In genomic region chr2:86807121-86807461, GRCh38 we compare ENCODE assay signal across 10 cellular contexts. TPM values are rescaled to one million over a fixed set of nuclear protein-coding genes. Genes with fewer than 3 reads are reported as not detected.
DNase-seq lines count a peak whose midpoint lies in the region; ATAC-seq and TF ChIP-seq lines count a peak whose summit lies in the region.
"Had no signal": no experiment of that assay in that cellular context is flagged by ENCODE, and none has a peak within 500 bp of the region (broad histone marks: within the 10 kb centered on the region; RNA-seq: fewer than 3 reads in every experiment).

No MANE protein-coding gene starts in this region.

- H3K27me3 Mint-ChIP-seq in IgD-negative memory B cell = peaks cover 20% of the 10 kb centered on the region
- H3K27me3 Mint-ChIP-seq in central memory CD8-positive, alpha-beta T cell = no peaks in the 10 kb centered on the region
- peaks cover 43 to 57% (median 43%) of the 10 kb centered on the region in 3 donors for H3K27me3 Mint-ChIP-seq in naive B cell

- H3K4me3 ChIP-seq in A673 (ENCODE audit: low read depth, low read length, poor library complexity, severe bottlenecking) = peak overlapping the region; percentile 47

- H3K36me3 Mint-ChIP-seq in IgD-negative memory B cell (no peaks in the 10 kb centered on the region), naive B cell (no peaks in the 10 kb centered on the region)
- H3K36me3 Mint-ChIP-seq in central memory CD8-positive, alpha-beta T cell (ENCODE audit: insufficient read depth) = peaks cover 18% of the 10 kb centered on the region

- BruUV-seq in A673 (replicated peaks; lab: Mats Ljungman, UMichigan) = no TSS peak

- no peaks in the 10 kb centered on the region for H3K36me3 ChIP-seq in A673 (ENCODE audit: insufficient read depth, low read length, poor library complexity, severe bottlenecking)

- H3K27ac Mint-ChIP-seq in IgD-negative memory B cell (peak overlapping the region in 1 of 3 donors; percentile 43), naive B cell (no peak overlapping the region)
- peak overlapping the region; percentile 93 for H3K27ac Mint-ChIP-seq in central memory CD8-positive, alpha-beta T cell (ENCODE audit: low read depth)

- H3K9me3 ChIP-seq in A673 (ENCODE audit: low read depth, low read length, poor library complexity, severe bottlenecking) = no peaks in the 10 kb centered on the region

- H3K4me1 ChIP-seq in A673 (ENCODE audit: insufficient read depth, low read length, poor library complexity, severe bottlenecking) = peaks cover 5% of the 10 kb centered on the region

- peaks cover 8 to 20% (median 14%) of the 10 kb centered on the region in 3 donors for H3K4me1 Mint-ChIP-seq in IgD-negative memory B cell
- peaks cover 64% of the 10 kb centered on the region for H3K4me1 Mint-ChIP-seq in central memory CD8-positive, alpha-beta T cell
- peaks cover 24 to 26% (median 24%) of the 10 kb centered on the region in 3 donors for H3K4me1 Mint-ChIP-seq in naive B cell

- DNase-seq in A673 (ENCODE audit: low spot score) (no peak), naive B cell (no peak), sciatic nerve (ENCODE audit: low spot score) (no peak), NCI-H2196 treated with DMSO at 0.1 percent for 48 hours (lab: John Stamatoyannopoulos, UW; ENCODE audit: unreplicated experiment) (no peak), posterior cingulate gyrus (no peak)
- DNase-seq in central memory CD8-positive, alpha-beta T cell (ENCODE audit: low spot score in 2 of 2) = no peak

- H3K4me3 Mint-ChIP-seq in IgD-negative memory B cell = peak overlapping the region; percentile 67 to 97 (median 93)
- H3K4me3 Mint-ChIP-seq in central memory CD8-positive, alpha-beta T cell = peak overlapping the region; percentile 87
- peak overlapping the region in 7 of 8 donors; percentile 80 to 95 (median 91) for H3K4me3 Mint-ChIP-seq in naive B cell

- no peak for ATAC-seq in central memory CD8-positive, alpha-beta T cell (replicated peaks; ENCODE audit: extremely low read depth, poor library complexity, severe bottlenecking)
- ATAC-seq in naive B cell (ENCODE audit: low read depth in 2 of 2) = no peak
- ATAC-seq in HG02798 (IDR thresholded peaks at IDR 0.05; ENCODE audit: poor library complexity, unreplicated experiment) = no peak
- ATAC-seq in sciatic nerve = no peak

- TF ChIP-seq CTCF in A673 (conservative IDR thresholded peaks at IDR 0.05; ENCODE audit: low read depth, low read length) = no peak

- H3K9me3 Mint-ChIP-seq in IgD-negative memory B cell = peaks cover 0 to 2% (median 0%) of the 10 kb centered on the region in 3 donors
- no peaks in the 10 kb centered on the region for H3K9me3 Mint-ChIP-seq in central memory CD8-positive, alpha-beta T cell
- no peaks in the 10 kb centered on the region for H3K9me3 Mint-ChIP-seq in naive B cell

- CTCF ChIA-PET in A673 (lab: Charles Lee) = interaction anchor here (0.7 kb wide), 1 partner anchor 13 kb away, joined by 9 read pairs; no protein-coding TSS in a partner anchor

- peaks cover 20% of the 10 kb centered on the region for H3K27me3 ChIP-seq in A673 (replicated peaks; ENCODE audit: insufficient read depth, low read depth, low read length, poor library complexity)

- POLR2A ChIA-PET in A673 (lab: Charles Lee; ENCODE audit: low non-redundant PET) = no interaction called here

- intact Hi-C loops in A673 (cut with micrococcal nuclease; ENCODE audit: unreplicated experiment) = loop anchor here (10.0 kb wide), 1 partner anchor 412 kb away; no protein-coding TSS in a partner anchor
- intact Hi-C loops in sciatic nerve (cut with DNase I) = no loop called here
- intact Hi-C loops in posterior cingulate gyrus (cut with DNase I) = no loop called here

- H3K27ac ChIP-seq in A673 (ENCODE audit: low read depth, low read length, poor library complexity, severe bottlenecking) = no peak overlapping the region

RNA-seq across cellular contexts. Expression of gene CD8A, which starts 16.4 kb away (rescaled TPM):
- total RNA-seq in A673 (2021) (not detected in 2 replicates), sciatic nerve (2.6 TPM)
- polyA plus RNA-seq in IgD-negative memory B cell (1.4 TPM), naive B cell (ENCODE audit: low read depth in 6 of 6) (1 to 10 TPM in 2 of 6 donors, under 1 TPM in 2, not detected in 2; 0.59 to 1.9 (median 1.0) TPM)
- total RNA-seq: Daoy, RPMI7951 had no signal

RNA-seq across cellular contexts. Expression of gene CD8B, which starts 54.6 kb away (rescaled TPM):
- total RNA-seq in A673 (2021) (not detected in 2 replicates), sciatic nerve (1.1 TPM)
- polyA plus RNA-seq in IgD-negative memory B cell (1.1 TPM), naive B cell (ENCODE audit: low read depth in 6 of 6) (1 to 10 TPM in 4 of 6 donors, under 1 TPM in 1, not detected in 1; 0.31 to 2.0 (median 1.5) TPM)
- total RNA-seq: Daoy, RPMI7951 had no signal
